Comparison of ENCODE assay signal across 8 cellular contexts in the genomic region with DNA sequence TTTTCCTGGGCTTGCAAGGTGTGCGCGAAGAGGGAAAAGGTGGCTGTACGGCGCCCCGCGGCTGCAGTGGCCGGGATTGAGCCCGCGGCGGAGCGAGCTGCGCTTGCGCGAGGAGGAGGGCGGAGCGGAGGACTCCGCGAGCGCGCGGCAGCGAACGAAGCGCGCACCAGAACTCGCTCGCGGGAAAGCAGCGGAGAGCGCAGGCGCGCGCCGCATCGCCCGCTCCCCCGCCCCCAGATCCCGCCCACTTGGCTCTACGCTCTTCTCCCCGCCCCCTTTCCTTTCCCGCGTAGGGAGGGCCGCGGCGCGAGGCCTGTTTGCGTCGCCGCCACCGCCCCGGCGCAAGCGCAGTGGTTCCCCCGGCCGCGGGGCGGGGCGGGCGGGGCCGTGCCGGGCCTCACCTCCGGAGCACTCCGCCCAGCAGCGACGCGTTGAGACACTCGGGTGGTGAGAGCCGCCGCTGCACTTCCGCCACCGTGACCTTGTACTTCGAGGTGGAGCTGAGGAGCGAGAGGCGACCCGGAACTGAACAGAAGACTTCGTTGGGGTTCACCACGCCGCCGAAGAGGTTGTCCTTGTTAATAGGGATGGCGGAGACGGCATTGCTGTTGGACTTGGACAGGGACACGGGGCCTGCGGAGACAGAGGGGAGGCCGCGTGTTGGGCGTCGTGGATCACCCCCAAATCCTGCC.
DNase-seq lines count a peak whose midpoint lies in the region; ATAC-seq and TF ChIP-seq lines count a peak whose summit lies in the region.

No MANE protein-coding gene starts in this region.

- TF ChIP-seq POLR2A in GM18951 (IDR thresholded peaks at IDR 0.05; ENCODE audit: extremely low read depth, insufficient read depth, insufficient read length) = peak; percentile 80

- in situ Hi-C loops in GM18951 (cut with MboI; ENCODE audit: low sequenced_read_pairs, unreplicated experiment) = no loop called here

- ATAC-seq in HG03159 (IDR thresholded peaks at IDR 0.05; ENCODE audit: unreplicated experiment) = peak; percentile 97

- DNase-seq in AML-193 (lab: John Stamatoyannopoulos, UW) (peak; percentile 100), NCI-H2227 treated with DMSO at 0.1 percent for 48 hours (lab: John Stamatoyannopoulos, UW) (peak; percentile 100), cerebellar cortex (ENCODE audit: low spot score) (peak; percentile 84), kidney glomerular epithelial cell (lab: John Stamatoyannopoulos, UW) (peak; percentile 96)
- DNase-seq in activated CD4-positive, CD25-positive, alpha-beta regulatory T cell treated with anti-CD3 and anti-CD28 coated beads, Interleukin-2, amount 50 U/mL, for 16 hours (ENCODE audit: low read depth, low spot score) = peak; percentile 57
- DNase-seq in stimulated activated CD4-positive, alpha-beta T cell treated with anti-CD3 and anti-CD28 coated beads, Interleukin-1b, Interleukin-23, amount 100 ng/mL, for 4 hours (ENCODE audit: low read depth in 2 of 2) = peak; percentile 70 to 79

Comparison
In these comparisons a context has a peak if more than half of its experiments do, and no peak if none do; other contexts are left out.
1. Peak in every context shown above with its lines: DNase-seq and ATAC-seq.